27 cellular contexts compared by ENCODE assay signal in genomic region chr21:35764586-35764985, GRCh38.
"Had no signal": no experiment of that assay in that cellular context is flagged by ENCODE, and none has a peak within 500 bp of the region (broad histone marks: within the 10 kb centered on the region; RNA-seq: fewer than 3 reads in every experiment).

No MANE protein-coding gene starts in this region.

- ATAC-seq: left lobe of liver; mucosa of descending colon; sciatic nerve; stimulated activated effector memory CD8-positive, alpha-beta T cell treated with anti-CD3 and anti-CD28 coated beads, Interleukin-12 subunit alpha, Interleukin-12 subunit beta, amount 100 ng/mL, for 72 hours had no signal

- DNase-seq: dorsolateral prefrontal cortex; effector CD4-positive, alpha-beta T cell; esophagus squamous epithelium; hypothalamus; immature natural killer cell; islet precursor cell; mesenchymal stem cell; mucosa of descending colon; naive B cell; stimulated activated CD4-positive, alpha-beta T cell treated with anti-CD3 and anti-CD28 coated beads, Interleukin-12 subunit alpha, Interleukin-12 subunit beta, amount 100 ng/mL, for 4 hours; stimulated activated CD4-positive, alpha-beta T cell treated with anti-CD3 and anti-CD28 coated beads, Interleukin-1b, Interleukin-23, amount 100 ng/mL, for 48 hours; stimulated activated CD4-positive, alpha-beta T cell treated with anti-CD3 and anti-CD28 coated beads, Interleukin-4, amount 100 ng/mL, for 24 hours; stimulated activated naive CD4-positive, alpha-beta T cell treated with Interleukin-2 at 50 U/mL for 16 hours; stomach; thyroid gland; trophoblast cell had no signal

- H3K4me2 ChIP-seq: neural progenitor cell, smooth muscle cell had no signal

- H3K36me3 Mint-ChIP-seq: immature natural killer cell; mesothelial cell of epicardium; naive B cell; neural progenitor cell; stimulated activated effector memory CD8-positive, alpha-beta T cell treated with anti-CD3 and anti-CD28 coated beads, Interleukin-12 subunit alpha, Interleukin-12 subunit beta, amount 100 ng/mL, for 72 hours had no signal

- H3K4me3 ChIP-seq: dorsolateral prefrontal cortex, esophagus squamous epithelium, lung, mucosa of descending colon, neural progenitor cell, prostate gland, right atrium auricular region, smooth muscle cell, stomach, thyroid gland, vagina had no signal

- H3K4me1 Mint-ChIP-seq: immature natural killer cell; naive B cell; stimulated activated effector memory CD8-positive, alpha-beta T cell treated with anti-CD3 and anti-CD28 coated beads, Interleukin-12 subunit alpha, Interleukin-12 subunit beta, amount 100 ng/mL, for 72 hours had no signal

- H3K4me1 ChIP-seq: esophagus squamous epithelium, prostate gland, right atrium auricular region, thyroid gland, vagina had no signal

- H3K27ac ChIP-seq: dorsolateral prefrontal cortex, esophagus squamous epithelium, neural progenitor cell, prostate gland, right atrium auricular region, stomach, thyroid gland, vagina had no signal

- H3K4me3 Mint-ChIP-seq: immature natural killer cell; mesothelial cell of epicardium; nephron; neural progenitor cell; stimulated activated effector memory CD8-positive, alpha-beta T cell treated with anti-CD3 and anti-CD28 coated beads, Interleukin-12 subunit alpha, Interleukin-12 subunit beta, amount 100 ng/mL, for 72 hours had no signal

- H3K27me3 ChIP-seq: esophagus squamous epithelium, neural progenitor cell, right atrium auricular region, thyroid gland, vagina had no signal

- H3K36me3 ChIP-seq: esophagus squamous epithelium, neural progenitor cell, prostate gland, right atrium auricular region, stomach, thyroid gland, vagina had no signal

- H3K9ac ChIP-seq: neural progenitor cell had no signal

- H2AFZ ChIP-seq: neural progenitor cell had no signal

- H3K9me3 Mint-ChIP-seq: immature natural killer cell; stimulated activated effector memory CD8-positive, alpha-beta T cell treated with anti-CD3 and anti-CD28 coated beads, Interleukin-12 subunit alpha, Interleukin-12 subunit beta, amount 100 ng/mL, for 72 hours had no signal

- H3K9me3 ChIP-seq: esophagus squamous epithelium, mucosa of descending colon, prostate gland, right atrium auricular region, stomach, thyroid gland, vagina had no signal

- H3K27ac Mint-ChIP-seq: immature natural killer cell; mesothelial cell of epicardium; naive B cell; nephron; neural progenitor cell; stimulated activated effector memory CD8-positive, alpha-beta T cell treated with anti-CD3 and anti-CD28 coated beads, Interleukin-12 subunit alpha, Interleukin-12 subunit beta, amount 100 ng/mL, for 72 hours had no signal
